In the genomic region with DNA sequence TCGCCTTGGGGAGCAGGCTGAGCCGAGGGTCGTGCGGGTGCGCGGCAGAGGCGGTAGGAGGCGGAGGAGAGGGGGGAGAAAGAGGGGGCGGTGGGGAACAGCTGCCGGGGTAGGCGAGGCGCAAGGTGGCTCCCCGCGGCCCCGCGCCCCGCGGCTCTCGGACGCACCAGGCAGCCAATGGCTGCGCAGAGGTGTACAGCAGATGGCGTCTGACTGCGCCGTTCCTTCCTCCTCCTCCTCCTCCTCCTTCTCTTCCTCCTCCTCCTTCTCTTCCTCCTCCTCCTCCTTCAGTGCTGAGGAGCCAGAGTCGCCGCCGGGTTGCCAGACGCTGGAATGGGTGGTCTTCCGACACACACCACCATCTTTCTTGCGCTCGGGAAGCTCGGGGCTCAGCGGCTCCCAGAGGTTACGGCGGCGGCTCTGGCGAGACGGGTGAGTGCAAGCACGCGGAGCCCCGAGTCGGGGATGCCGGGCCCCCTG, we compare ENCODE assay signal across 10 cellular contexts. TPM values are rescaled to one million over a fixed set of nuclear protein-coding genes. Genes with fewer than 3 reads are reported as not detected.
DNase-seq lines count a peak whose midpoint lies in the region; ATAC-seq and TF ChIP-seq lines count a peak whose summit lies in the region.
"Had no signal": no experiment of that assay in that cellular context is flagged by ENCODE, and none has a peak within 500 bp of the region (broad histone marks: within the 10 kb centered on the region; RNA-seq: fewer than 3 reads in every experiment).

A gene with protein sequence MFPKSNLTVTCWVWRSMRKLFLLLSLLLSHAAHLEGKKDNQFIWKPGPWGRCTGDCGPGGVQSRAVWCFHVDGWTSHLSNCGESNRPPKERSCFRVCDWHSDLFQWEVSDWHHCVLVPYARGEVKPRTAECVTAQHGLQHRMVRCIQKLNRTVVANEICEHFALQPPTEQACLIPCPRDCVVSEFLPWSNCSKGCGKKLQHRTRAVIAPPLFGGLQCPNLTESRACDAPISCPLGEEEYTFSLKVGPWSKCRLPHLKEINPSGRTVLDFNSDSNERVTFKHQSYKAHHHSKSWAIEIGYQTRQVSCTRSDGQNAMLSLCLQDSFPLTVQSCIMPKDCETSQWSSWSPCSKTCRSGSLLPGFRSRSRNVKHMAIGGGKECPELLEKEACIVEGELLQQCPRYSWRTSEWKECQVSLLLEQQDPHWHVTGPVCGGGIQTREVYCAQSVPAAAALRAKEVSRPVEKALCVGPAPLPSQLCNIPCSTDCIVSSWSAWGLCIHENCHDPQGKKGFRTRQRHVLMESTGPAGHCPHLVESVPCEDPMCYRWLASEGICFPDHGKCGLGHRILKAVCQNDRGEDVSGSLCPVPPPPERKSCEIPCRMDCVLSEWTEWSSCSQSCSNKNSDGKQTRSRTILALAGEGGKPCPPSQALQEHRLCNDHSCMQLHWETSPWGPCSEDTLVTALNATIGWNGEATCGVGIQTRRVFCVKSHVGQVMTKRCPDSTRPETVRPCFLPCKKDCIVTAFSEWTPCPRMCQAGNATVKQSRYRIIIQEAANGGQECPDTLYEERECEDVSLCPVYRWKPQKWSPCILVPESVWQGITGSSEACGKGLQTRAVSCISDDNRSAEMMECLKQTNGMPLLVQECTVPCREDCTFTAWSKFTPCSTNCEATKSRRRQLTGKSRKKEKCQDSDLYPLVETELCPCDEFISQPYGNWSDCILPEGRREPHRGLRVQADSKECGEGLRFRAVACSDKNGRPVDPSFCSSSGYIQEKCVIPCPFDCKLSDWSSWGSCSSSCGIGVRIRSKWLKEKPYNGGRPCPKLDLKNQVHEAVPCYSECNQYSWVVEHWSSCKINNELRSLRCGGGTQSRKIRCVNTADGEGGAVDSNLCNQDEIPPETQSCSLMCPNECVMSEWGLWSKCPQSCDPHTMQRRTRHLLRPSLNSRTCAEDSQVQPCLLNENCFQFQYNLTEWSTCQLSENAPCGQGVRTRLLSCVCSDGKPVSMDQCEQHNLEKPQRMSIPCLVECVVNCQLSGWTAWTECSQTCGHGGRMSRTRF (N-terminal part only) (plus strand): TSS at position 290 of the 480 bp plus-strand sequence. CDS start 116,634 bp downstream, outside the sequence.

- WGBS in GM23248 (ENCODE audit: low coverage in 1 of 2, low lambda C conversion rate in 2 of 2, missing lambda C conversion rate in 2 of 2), 2 experiments = 1% methylated on average over 20 to 43 of the region's 43 CpGs
- no CpG with 5 or more reads among the region's 43 CpGs for WGBS in iPS DF 6.9 (ENCODE audit: insufficient coverage, insufficient read length)

- H3K79me2 ChIP-seq in GM23248 (ENCODE audit: insufficient read depth) = no peaks in the 10 kb centered on the region

- no peak within 1 kb of the TSS for H3K9ac ChIP-seq in GM23248
- H3K9ac ChIP-seq in skeletal muscle tissue (ENCODE audit: low read depth in 1 of 3, low read length in 3 of 3) = peak within 1 kb of the TSS in 1 of 3 donors; percentile 16

- peak within 1 kb of the TSS; percentile 57 for H3K4me2 ChIP-seq in GM23248 (ENCODE audit: unreplicated experiment)

- no peaks in the 10 kb centered on the region for H3F3A ChIP-seq in GM23248 (ENCODE audit: insufficient read depth)

- H3K4me3 ChIP-seq in GM23248 (peak within 1 kb of the TSS; percentile 26), WERI-Rb-1 (ENCODE audit: low read depth, low read length) (peak within 1 kb of the TSS; percentile 51), iPS DF 6.9 (ENCODE audit: low read length) (peak within 1 kb of the TSS; percentile 68), skeletal muscle tissue (ENCODE audit: low read length in 3 of 3) (peak within 1 kb of the TSS; percentile 53 to 60 (median 58))

- H3K36me3 ChIP-seq in GM23248 (ENCODE audit: low read depth) (no peaks in the 10 kb centered on the region), WERI-Rb-1 (no peaks in the 10 kb centered on the region), iPS DF 6.9 (ENCODE audit: control insufficient read depth, insufficient read depth, low read length) (no peaks in the 10 kb centered on the region), skeletal muscle tissue (ENCODE audit: control insufficient read depth in 3 of 3, insufficient read depth in 3 of 3, low read length in 3 of 3) (no peaks in the 10 kb centered on the region)

- no peaks in the 10 kb centered on the region for H3K4me1 ChIP-seq in GM23248 (ENCODE audit: insufficient read depth)
- H3K4me1 ChIP-seq in iPS DF 6.9 (ENCODE audit: control insufficient read depth, insufficient read depth, low read length) = peaks cover 4% of the 10 kb centered on the region; the same call in 1 of the 2 replicates
- peaks cover 11 to 13% (median 11%) of the 10 kb centered on the region in 3 donors for H3K4me1 ChIP-seq in skeletal muscle tissue (ENCODE audit: control insufficient read depth in 3 of 3, insufficient read depth in 3 of 3, low read length in 3 of 3)

- no peaks in the 10 kb centered on the region for H4K20me1 ChIP-seq in GM23248 (ENCODE audit: insufficient read depth)

- no peaks in the 10 kb centered on the region for H3K9me2 ChIP-seq in GM23248 (ENCODE audit: insufficient read depth)

- in situ Hi-C loops in GM23248 (cut with MboI) = no loop called here

- no peaks in the 10 kb centered on the region for H3K9me3 ChIP-seq in GM23248 (ENCODE audit: low read depth)
- H3K9me3 ChIP-seq in WERI-Rb-1 (ENCODE audit: severe bottlenecking) = no peaks in the 10 kb centered on the region
- no peaks in the 10 kb centered on the region for H3K9me3 ChIP-seq in iPS DF 6.9 (ENCODE audit: control insufficient read depth, insufficient read depth, low read length)
- no peaks in the 10 kb centered on the region for H3K9me3 ChIP-seq in skeletal muscle tissue (ENCODE audit: control insufficient read depth in 3 of 3, low read length in 3 of 3)

- H2AFZ ChIP-seq in GM23248 = peak within 1 kb of the TSS; percentile 45

- TF ChIP-seq CTCF in WERI-Rb-1 (IDR thresholded peaks at IDR 0.05; ENCODE audit: low read depth, low read length) = peak; percentile 22; the same call in 1 of the 2 replicates

- ATAC-seq in HG02623 (IDR thresholded peaks at IDR 0.05; ENCODE audit: unreplicated experiment) = no peak

- H3K27ac ChIP-seq in GM23248 = no peak within 1 kb of the TSS
- H3K27ac ChIP-seq in WERI-Rb-1 = no peak within 1 kb of the TSS
- no peak within 1 kb of the TSS for H3K27ac ChIP-seq in iPS DF 6.9 (ENCODE audit: low read length)
- no peak within 1 kb of the TSS for H3K27ac ChIP-seq in skeletal muscle tissue (ENCODE audit: low read depth, low read length)

- H3K27me3 ChIP-seq in GM23248 (replicated peaks; ENCODE audit: insufficient read depth) (peaks cover 44% of the 10 kb centered on the region), WERI-Rb-1 (ENCODE audit: insufficient read depth, low read depth, severe bottlenecking) (peaks cover 9% of the 10 kb centered on the region), iPS DF 6.9 (ENCODE audit: control insufficient read depth, insufficient read depth, low read length) (peaks cover 30% of the 10 kb centered on the region), skeletal muscle tissue (ENCODE audit: control insufficient read depth in 3 of 3, insufficient read depth in 3 of 3, low read length in 3 of 3) (peaks cover 23 to 34% (median 29%) of the 10 kb centered on the region in 3 donors)

- DNase-seq in GM23248 = peak; percentile 7
- DNase-seq in WERI-Rb-1 = peak; percentile 31
- no peak for DNase-seq in iPS DF 6.9 (ENCODE audit: low read depth, low spot score)
- DNase-seq in activated effector memory CD4-positive, alpha-beta T cell treated with anti-CD3 and anti-CD28 coated beads, Interleukin-2, amount 50 U/mL, for 16 hours = no peak
- DNase-seq in NCI-H2029 treated with DMSO at 0.1 percent for 48 hours (lab: John Stamatoyannopoulos, UW) = no peak
- DNase-seq in NCI-H1694 (lab: John Stamatoyannopoulos, UW) = no peak
- DNase-seq: NCI-H1417 treated with DMSO at 0.1 percent for 48 hours had no signal

RNA-seq across cellular contexts. Expression of the gene that starts here (rescaled TPM):
- total RNA-seq in GM23248 (2014; rRNA removed; shearing (Covaris generic)) = not detected in 2 replicates
- 0.11 TPM in 1 of 2 replicates, not detected in the other for polyA plus RNA-seq in GM23248 (2016; fragmentation: Nextera tagmentation; extraction: Ambion mirVana)
- total RNA-seq in skeletal muscle tissue = 2.1 TPM
- total RNA-seq: lower leg skin had no signal

Comparison
In these comparisons a context has a peak if more than half of its experiments do, and no peak if none do; other contexts are left out.
1. Peak in DNase-seq, H3K4me3 ChIP-seq and H3K4me2 ChIP-seq in GM23248; RNA of the gene not detected or under 1 TPM.